ENCODE assay signal across 24 cellular contexts in genomic region chr3:59027607-59028006, GRCh38. TPM values are rescaled to one million over a fixed set of nuclear protein-coding genes. Genes with fewer than 3 reads are reported as not detected.
"Had no signal": no experiment of that assay in that cellular context is flagged by ENCODE, and none has a peak within 500 bp of the region (broad histone marks: within the 10 kb centered on the region; RNA-seq: fewer than 3 reads in every experiment).

No MANE protein-coding gene starts in this region.

- H3K4me3 ChIP-seq: coronary artery, gastrocnemius medialis, left lung, prostate gland, right atrium auricular region, smooth muscle cell, stomach, thyroid gland, vagina had no signal

- H3K27me3 ChIP-seq: gastrocnemius medialis, left lung, right atrium auricular region, stomach, thyroid gland, vagina had no signal

- H3K27ac ChIP-seq: coronary artery, gastrocnemius medialis, left lung, prostate gland, right atrium auricular region, stomach, thyroid gland, vagina had no signal

- H3K4me1 ChIP-seq: gastrocnemius medialis, left lung, prostate gland, right atrium auricular region, stomach, thyroid gland, vagina had no signal

- DNase-seq: effector memory CD8-positive, alpha-beta T cell; gastrocnemius medialis; head of caudate nucleus; left cardiac atrium; left lung; mesendoderm; midbrain; naive thymus-derived CD4-positive, alpha-beta T cell; nephron progenitor cell; nucleus accumbens; stimulated activated CD4-positive, alpha-beta T cell treated with anti-CD3 and anti-CD28 coated beads, Interleukin-12 subunit alpha, Interleukin-12 subunit beta, amount 100 ng/mL, for 4 hours; stimulated activated CD4-positive, alpha-beta T cell treated with anti-CD3 and anti-CD28 coated beads, Interleukin-1b, Interleukin-23, amount 100 ng/mL, for 48 hours; stimulated activated CD4-positive, alpha-beta T cell treated with anti-CD3 and anti-CD28 coated beads, Interleukin-4, amount 100 ng/mL, for 1 hour; stimulated activated naive CD4-positive, alpha-beta T cell treated with Interleukin-2 at 50 U/mL for 16 hours; stomach; thyroid gland; trophoblast cell had no signal

- ATAC-seq: effector memory CD8-positive, alpha-beta T cell; gastrocnemius medialis; left cardiac atrium; left lung; naive thymus-derived CD4-positive, alpha-beta T cell; sciatic nerve; stimulated activated effector memory CD8-positive, alpha-beta T cell treated with anti-CD3 and anti-CD28 coated beads, Interleukin-12 subunit alpha, Interleukin-12 subunit beta, amount 100 ng/mL, for 72 hours had no signal

RNA-seq across cellular contexts. Expression of gene CFAP20DC, which starts 22.2 kb away (rescaled TPM):
- total RNA-seq: gastrocnemius medialis, right atrium auricular region had no signal
